Comparison of ENCODE assay signal across 25 cellular contexts in genomic region chr6:45808041-45808440, GRCh38.
"Had no signal": no experiment of that assay in that cellular context is flagged by ENCODE, and none has a peak within 500 bp of the region (broad histone marks: within the 10 kb centered on the region; RNA-seq: fewer than 3 reads in every experiment).

No MANE protein-coding gene starts in this region.

- ATAC-seq: activated CD8-positive, alpha-beta T cell treated with anti-CD3 and anti-CD28 coated beads, Interleukin-2, amount 10 ng/mL, durations not matched to agents 7 days and 5 days; body of pancreas; gastroesophageal sphincter; left ventricle myocardium superior; natural killer cell treated with Interleukin-12 subunit alpha and Interleukin-12 subunit beta and Interleukin-15 and Interleukin-18, amount 100 ng/mL, for 72 hours; sciatic nerve; upper lobe of right lung had no signal

- H3K4me1 Mint-ChIP-seq: activated naive CD4-positive, alpha-beta T cell treated with anti-CD3 and anti-CD28 coated beads, Interleukin-2, amount 50 U/mL, for 24 hours had no signal

- H3K27ac ChIP-seq: body of pancreas, cardiac muscle cell, epithelial cell of prostate, gastroesophageal sphincter, upper lobe of right lung, WERI-Rb-1 had no signal

- H3K27ac Mint-ChIP-seq: activated CD8-positive, alpha-beta T cell treated with anti-CD3 and anti-CD28 coated beads, Interleukin-2, amount 10 ng/mL, durations not matched to agents 7 days and 5 days; activated naive CD4-positive, alpha-beta T cell treated with anti-CD3 and anti-CD28 coated beads, Interleukin-2, amount 50 U/mL, for 24 hours; natural killer cell treated with Interleukin-12 subunit alpha and Interleukin-12 subunit beta and Interleukin-15 and Interleukin-18, amount 100 ng/mL, for 72 hours had no signal

- H3K9me3 ChIP-seq: upper lobe of right lung had no signal

- H3K4me2 ChIP-seq: smooth muscle cell had no signal

- H3K4me3 Mint-ChIP-seq: activated CD8-positive, alpha-beta T cell treated with anti-CD3 and anti-CD28 coated beads, Interleukin-2, amount 10 ng/mL, durations not matched to agents 7 days and 5 days; activated naive CD4-positive, alpha-beta T cell treated with anti-CD3 and anti-CD28 coated beads, Interleukin-2, amount 50 U/mL, for 24 hours; activated T-helper 1 cell treated with anti-CD3 and anti-CD28 coated beads, Interleukin-12 subunit alpha, Interleukin-12 subunit beta, Interleukin-2, Interleukin-4 antibody, amounts not matched to agents 30 ng/mL and 10 ng/mL and 1 ng/mL, durations not matched to agents 14 hours and 24 hours and 36 hours had no signal

- H3K4me3 ChIP-seq: body of pancreas, cardiac muscle cell, gastroesophageal sphincter, smooth muscle cell, upper lobe of right lung had no signal

- H3K36me3 ChIP-seq: cardiac muscle cell, gastroesophageal sphincter, upper lobe of right lung, WERI-Rb-1 had no signal

- H3K36me3 Mint-ChIP-seq: activated naive CD4-positive, alpha-beta T cell treated with anti-CD3 and anti-CD28 coated beads, Interleukin-2, amount 50 U/mL, for 24 hours had no signal

- H3K4me1 ChIP-seq: body of pancreas, gastroesophageal sphincter, upper lobe of right lung had no signal

- DNase-seq: activated CD4-positive, alpha-beta T cell treated with anti-CD3 and anti-CD28 coated beads for 1 hour; activated CD4-positive, alpha-beta T cell treated with anti-CD3 and anti-CD28 coated beads, Interleukin-2, amount 50 U/mL, for 1 hour; activated CD8-positive, alpha-beta T cell treated with anti-CD3 and anti-CD28 coated beads, Interleukin-2, amount 10 ng/mL, durations not matched to agents 7 days and 5 days; activated gamma-delta T cell treated with Interleukin-2 at 50 U/mL for 16 hours; anterior cingulate cortex; body of pancreas; cortex of kidney; head of caudate nucleus; hypothalamus; left ventricle myocardium superior; mammary epithelial cell; nucleus accumbens; stimulated activated CD4-positive, alpha-beta T cell treated with anti-CD3 and anti-CD28 coated beads, Interleukin-15, amount 100 ng/mL, for 24 hours; stimulated activated naive CD4-positive, alpha-beta T cell treated with Interleukin-2 at 50 U/mL for 16 hours; T-helper 2 cell; upper lobe of right lung; WERI-Rb-1 had no signal

- H3K9me3 Mint-ChIP-seq: activated naive CD4-positive, alpha-beta T cell treated with anti-CD3 and anti-CD28 coated beads, Interleukin-2, amount 50 U/mL, for 24 hours; natural killer cell treated with Interleukin-12 subunit alpha and Interleukin-12 subunit beta and Interleukin-15 and Interleukin-18, amount 100 ng/mL, for 72 hours had no signal

- H3K27me3 ChIP-seq: body of pancreas, cardiac muscle cell, gastroesophageal sphincter, upper lobe of right lung had no signal
